In genomic region chr12:32549675-32550079, GRCh38 we compare ENCODE assay signal across 1 cellular context.
TF ChIP-seq lines count a peak whose summit lies in the region.

No MANE protein-coding gene starts in this region.

TF ChIP-seq in IMR-90, 13 proteins besides CTCF, POLR2A, EP300 and RAD21 (continued from another document):
- TF ChIP-seq ELK1 (IDR thresholded peaks at IDR 0.05; ENCODE audit: borderline replicate concordance, low read depth, low read length) = no peak
- TF ChIP-seq SMC3 (IDR thresholded peaks at IDR 0.05; ENCODE audit: low read depth, low read length) = no peak
- no peak for TF ChIP-seq BHLHE40 (IDR thresholded peaks at IDR 0.05; ENCODE audit: low read depth, low read length)
- TF ChIP-seq MAFK (IDR thresholded peaks at IDR 0.05; ENCODE audit: low read depth, low read length) = no peak
- TF ChIP-seq MXI1 (IDR thresholded peaks at IDR 0.05; ENCODE audit: borderline replicate concordance, low read depth, low read length) = no peak
- TF ChIP-seq MAZ (IDR thresholded peaks at IDR 0.05; ENCODE audit: borderline replicate concordance, low read depth, low read length) = no peak
- no peak for TF ChIP-seq CEBPB (IDR thresholded peaks at IDR 0.05; ENCODE audit: low read depth, low read length)
- no peak for TF ChIP-seq CHD1 (IDR thresholded peaks at IDR 0.05; ENCODE audit: low read depth, low read length)
- TF ChIP-seq RCOR1 (IDR thresholded peaks at IDR 0.05; ENCODE audit: insufficient replicate concordance, low read length) = no peak
- TF ChIP-seq USF2 (IDR thresholded peaks at IDR 0.05; ENCODE audit: low read depth, low read length) = no peak
- no peak for TF ChIP-seq NFE2L2 (IDR thresholded peaks at IDR 0.05; ENCODE audit: low read depth, low read length)
